In genomic region chr2:10347559-10347941, GRCh38 we compare ENCODE assay signal across 21 cellular contexts. TPM values are rescaled to one million over a fixed set of nuclear protein-coding genes. Genes with fewer than 3 reads are reported as not detected.
DNase-seq lines count a peak whose midpoint lies in the region; ATAC-seq and TF ChIP-seq lines count a peak whose summit lies in the region.
"Had no signal": no experiment of that assay in that cellular context is flagged by ENCODE, and none has a peak within 500 bp of the region (broad histone marks: within the 10 kb centered on the region; RNA-seq: fewer than 3 reads in every experiment).

No MANE protein-coding gene starts in this region.

- H3K27ac ChIP-seq in C4-2B (peak overlapping the region; percentile 48), Panc1 (ENCODE audit: low read length) (peak overlapping the region; percentile 81), osteoblast (ENCODE audit: low read depth, low read length) (peak overlapping the region; percentile 28)
- H3K27ac ChIP-seq: Peyer's patch, tibial artery had no signal

- no peak overlapping the region for H3K4me2 ChIP-seq in osteoblast (ENCODE audit: insufficient read depth, low read length)

- no TSS peak for BruUV-seq in Panc1 (replicated peaks; lab: Mats Ljungman, UMichigan)

- ATAC-seq in Panc1 (no peak), left colon (peak; percentile 51)
- ATAC-seq: effector memory CD8-positive, alpha-beta T cell; HCT116; natural killer cell treated with Interleukin-12 subunit alpha and Interleukin-12 subunit beta and Interleukin-15 and Interleukin-18, amount 100 ng/mL, for 72 hours had no signal

- in situ Hi-C loops in Panc1 (cut with HindIII; ENCODE audit: low pct_unique_long_range_greater_than_20kb, low sequenced_read_pairs), result no loop called here

- H3K4me3 ChIP-seq in Panc1 (ENCODE audit: low read depth in 2 of 2, low read length in 2 of 2), result no peak overlapping the region
- no peak overlapping the region for H3K4me3 ChIP-seq in osteoblast (ENCODE audit: insufficient read depth, low read length)
- H3K4me3 ChIP-seq: Peyer's patch, tibial artery had no signal

- peaks cover 93% of the 10 kb centered on the region for H3K79me2 ChIP-seq in osteoblast (ENCODE audit: insufficient read depth, low read length)

- H3K27me3 ChIP-seq in Panc1 (ENCODE audit: control insufficient read depth, insufficient read depth, low read length) (no peaks in the 10 kb centered on the region), osteoblast (ENCODE audit: insufficient read depth, low read length) (no peaks in the 10 kb centered on the region)
- H3K27me3 ChIP-seq: Peyer's patch, tibial artery had no signal

- H4K20me1 ChIP-seq in osteoblast (ENCODE audit: insufficient read depth, low read length), result peaks cover 45% of the 10 kb centered on the region

- peaks cover 68% of the 10 kb centered on the region for H3K4me1 ChIP-seq in Panc1 (ENCODE audit: control insufficient read depth, insufficient read depth, low read length)
- H3K4me1 ChIP-seq in osteoblast (ENCODE audit: insufficient read depth, low read length), result peaks cover 9% of the 10 kb centered on the region

- intact Hi-C loops in Panc1 (cut with micrococcal nuclease; ENCODE audit: unreplicated experiment) (no loop called here), left colon (cut with DNase I, micrococcal nuclease) (no loop called here)

- POLR2A ChIA-PET in Panc1 (lab: Charles Lee), result interaction anchor here (0.6 kb wide), 1 partner anchor 125 kb away, joined by 3 read pairs; no protein-coding TSS in a partner anchor

- no peak overlapping the region for H2AFZ ChIP-seq in osteoblast (ENCODE audit: low read length)

- no peak for DNase-seq in Panc1 (ENCODE audit: low read depth, low spot score)
- no peak for DNase-seq in left colon
- peak; percentile 14 for DNase-seq in osteoblast (ENCODE audit: insufficient read length, low spot score, missing footprints)
- DNase-seq in DMS153 (lab: John Stamatoyannopoulos, UW), result no peak
- DNase-seq in stimulated activated naive CD4-positive, alpha-beta T cell treated with Interleukin-2 at 50 U/mL for 16 hours (lab: John Stamatoyannopoulos, UW), result no peak
- no peak for DNase-seq in DMS153 treated with DMSO at 0.1 percent for 48 hours (lab: John Stamatoyannopoulos, UW; ENCODE audit: unreplicated experiment)
- no peak for DNase-seq in activated CD8-positive, alpha-beta memory T cell treated with anti-CD3 and anti-CD28 coated beads, Interleukin-2, amount 50 U/mL, for 48 hours
- DNase-seq: activated CD4-positive, alpha-beta memory T cell treated with anti-CD3 and anti-CD28 coated beads for 36 hours; activated CD4-positive, CD25-positive, alpha-beta regulatory T cell; activated T-cell treated with anti-CD3 and anti-CD28 coated beads for 4 hours; AML-193; effector memory CD8-positive, alpha-beta T cell; NCI-H1092; NCI-H2081 treated with DMSO at 0.1 percent for 48 hours; stimulated activated CD4-positive, alpha-beta T cell treated with anti-CD3 and anti-CD28 coated beads, Interleukin-2, amount 100 ng/mL, for 24 hours; stimulated activated naive CD4-positive, alpha-beta T cell; tibial artery had no signal

- H3K9me3 ChIP-seq in Panc1 (ENCODE audit: control insufficient read depth, insufficient read depth, low read depth, low read length), result no peaks in the 10 kb centered on the region
- no peaks in the 10 kb centered on the region for H3K9me3 ChIP-seq in osteoblast (ENCODE audit: low read depth, low read length)
- H3K9me3 ChIP-seq: Peyer's patch, tibial artery had no signal

- H3K36me3 ChIP-seq in Panc1 (ENCODE audit: control insufficient read depth, insufficient read depth, low read length) (no peaks in the 10 kb centered on the region), osteoblast (ENCODE audit: insufficient read depth, low read length) (no peaks in the 10 kb centered on the region)
- H3K36me3 ChIP-seq: Peyer's patch, tibial artery had no signal

- TF ChIP-seq CTCF in C4-2B (conservative IDR thresholded peaks at IDR 0.05), result no peak
- no peak for TF ChIP-seq CTCF in Panc1 (IDR thresholded peaks at IDR 0.05)
- no peak for TF ChIP-seq CTCF in osteoblast (IDR thresholded peaks at IDR 0.05; ENCODE audit: extremely low read depth, low read depth, low read length)

- CTCF ChIA-PET in Panc1 (lab: Charles Lee), result no interaction called here

RNA-seq across cellular contexts. Expression of gene HPCAL1, which starts 44.8 kb away (rescaled TPM):
- total RNA-seq in Panc1 (2021; ENCODE audit: unreplicated experiment) (234 TPM), left colon (10 to 100 TPM; 73.1 to 85.7 TPM), osteoblast (47.1 and 57.2 TPM in 2 replicates)
- polyA plus RNA-seq in Panc1 (2012; ENCODE audit: insufficient read length), result 556 TPM

Comparison
In these comparisons a context has a peak if more than half of its experiments do, and no peak if none do; other contexts are left out.
1. H3K27ac ChIP-seq: peak in every context shown above with its lines; median percentile 81 in Panc1; 48 in C4-2B; 28 in osteoblast.